Comparison of ENCODE assay signal across 1 cellular context in the genomic region with DNA sequence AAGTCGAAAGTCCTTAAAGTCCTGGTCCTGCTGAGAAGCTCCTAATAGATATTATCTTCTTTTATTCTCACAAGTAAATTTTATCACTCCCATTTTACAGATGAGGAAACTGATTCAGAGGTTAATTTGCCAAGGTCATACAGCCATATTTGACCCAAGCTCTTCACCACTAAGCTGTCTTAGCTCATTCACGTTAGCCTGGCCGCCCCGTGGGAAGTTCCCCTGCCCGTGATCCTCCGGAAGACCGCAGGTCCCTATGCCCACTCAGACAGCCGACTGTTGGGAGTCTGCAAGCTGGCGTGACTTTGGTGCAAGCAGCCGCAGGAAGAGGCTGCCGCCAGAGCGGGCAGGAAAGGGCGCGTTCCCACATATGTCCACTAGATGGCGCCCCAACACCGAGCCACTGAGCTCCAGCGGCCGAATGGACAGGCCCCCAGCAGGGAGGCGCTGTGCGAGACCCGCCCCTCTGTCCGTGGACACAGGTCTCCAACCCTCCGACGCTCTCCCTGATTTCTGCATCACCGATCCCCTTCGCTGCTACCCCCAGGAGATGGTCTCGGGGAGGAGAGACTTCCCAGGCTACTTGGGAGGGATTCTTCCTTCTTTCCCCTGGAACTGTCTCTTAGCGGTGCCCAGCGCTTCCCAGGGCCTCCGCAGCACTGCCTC.
A peak's percentile ranks its signal among the peaks of the same experiment; 100 is the strongest.
TF ChIP-seq lines count a peak whose summit lies in the region.

No MANE protein-coding gene starts in this region.

TF ChIP-seq in endothelial cell of umbilical vein, 7 proteins besides CTCF, POLR2A, EP300 and RAD21:
- TF ChIP-seq POLR2AphosphoS5 (IDR thresholded peaks at IDR 0.05; ENCODE audit: insufficient read depth, low read depth, low read length) = peak; percentile 17
- no peak for TF ChIP-seq JUN (IDR thresholded peaks at IDR 0.05; ENCODE audit: borderline replicate concordance, insufficient read depth, insufficient read length, low read depth)
- TF ChIP-seq MYC (IDR thresholded peaks at IDR 0.05; ENCODE audit: low read depth, low read length) = no peak
- TF ChIP-seq GATA2 (IDR thresholded peaks at IDR 0.05; ENCODE audit: insufficient read depth, insufficient read length, low read depth, low read length) = no peak
TF ChIP-seq in endothelial cell of umbilical vein: peak in this region for 1.
